In genomic region chr9:84057662-84058061, GRCh38 we compare ENCODE assay signal across 9 cellular contexts.
"Had no signal": no experiment of that assay in that cellular context is flagged by ENCODE, and none has a peak within 500 bp of the region (broad histone marks: within the 10 kb centered on the region; RNA-seq: fewer than 3 reads in every experiment).

No MANE protein-coding gene starts in this region.

- H3K9me3 ChIP-seq: HAP-1 had no signal

- H3K36me3 ChIP-seq: HAP-1 had no signal

- DNase-seq: GM23248, GOT3, H7, H9, HCEC 1CT, HFFc6 had no signal

- H2AFZ ChIP-seq: GM23248, GM23338 had no signal

- ATAC-seq: GM23338, HCT116 had no signal

- H3K4me2 ChIP-seq: GM23338 had no signal

- H3K27ac ChIP-seq: GM23248 had no signal

- H3K4me3 ChIP-seq: GM23248, GM23338, HAP-1 had no signal

- H3K9ac ChIP-seq: GM23248 had no signal
